ENCODE assay signal across 16 cellular contexts in genomic region chr11:12808519-12808918, GRCh38.
A peak's percentile ranks its signal among the peaks of the same experiment; 100 is the strongest.
DNase-seq lines count a peak whose midpoint lies in the region; ATAC-seq, FAIRE-seq and TF ChIP-seq lines count a peak whose summit lies in the region.
"Had no signal": no experiment of that assay in that cellular context is flagged by ENCODE, and none has a peak within 500 bp of the region (broad histone marks: within the 10 kb centered on the region; RNA-seq: fewer than 3 reads in every experiment).

No MANE protein-coding gene starts in this region.

- no TSS peak for BruUV-seq in GM12878 (replicated peaks; lab: Mats Ljungman, UMichigan)

- no peak overlapping the region for H2AFZ ChIP-seq in GM12878 (ENCODE audit: control insufficient read depth, low read depth, low read length)

- ATAC-seq in GM12878 (peak; percentile 44), HG03280 (IDR thresholded peaks at IDR 0.05; ENCODE audit: unreplicated experiment) (no peak), GM21723 (IDR thresholded peaks at IDR 0.05; ENCODE audit: unreplicated experiment) (no peak), HG03354 (IDR thresholded peaks at IDR 0.05; ENCODE audit: poor library complexity, severe bottlenecking, unreplicated experiment) (no peak)
- ATAC-seq: effector memory CD8-positive, alpha-beta T cell; left ventricle myocardium superior; sciatic nerve; T-cell had no signal

- H4K20me1 ChIP-seq in GM12878 (ENCODE audit: control insufficient read depth, insufficient read depth): no peaks in the 10 kb centered on the region

- no peak overlapping the region for H3K27ac ChIP-seq in GM12878 (ENCODE audit: control insufficient read depth, insufficient read depth)

- no peak for TF ChIP-seq EP300 in GM12878 (IDR thresholded peaks at IDR 0.05; ENCODE audit: borderline replicate concordance in 1 of 2, control insufficient read depth in 1 of 2, low read depth in 2 of 2, low read length in 2 of 2)

- SMC1A ChIA-PET in GM12878 (lab: Charles Lee; ENCODE audit: uncharacterized antibody, unreplicated experiment): no interaction called here

- CTCF ChIA-PET in GM12878 (lab: Yijun Ruan, JAX): no interaction called here

- intact Hi-C loops in GM12878 (cut with micrococcal nuclease; ENCODE audit: unreplicated experiment): no loop called here

- H3K79me2 ChIP-seq in GM12878 (ENCODE audit: control insufficient read depth, insufficient read depth, low read length): no peaks in the 10 kb centered on the region

- no peak overlapping the region for H3K4me2 ChIP-seq in GM12878 (ENCODE audit: control insufficient read depth, insufficient read depth)

- H3K9ac ChIP-seq in GM12878 (ENCODE audit: control insufficient read depth, insufficient read depth, low read length): no peak overlapping the region

- no peaks in the 10 kb centered on the region for H3K9me3 ChIP-seq in GM12878 (replicated peaks; ENCODE audit: control insufficient read depth, insufficient read depth, low read length)

- no peak for TF ChIP-seq POLR2A in GM12878 (IDR thresholded peaks at IDR 0.05; ENCODE audit: low read depth, low read length)

- POLR2A ChIA-PET in GM12878 (lab: Charles Lee): no interaction called here

- H3K4me3 ChIP-seq in GM12878: no peak overlapping the region

- H3K4me1 ChIP-seq in GM12878 (ENCODE audit: control insufficient read depth, insufficient read depth, low read length): no peaks in the 10 kb centered on the region

- RAD21 ChIA-PET in GM12878 (lab: Charles Lee; ENCODE audit: unreplicated experiment): no interaction called here

- DNase-seq in EH (ENCODE audit: low read depth) (peak; percentile 81), HT1080 (ENCODE audit: low read depth) (peak; percentile 81), GM12878 (ENCODE audit: low read depth, low spot score) (no peak), kidney tubule cell (ENCODE audit: low spot score) (peak; percentile 57), NCI-H524 treated with DMSO at 0.1 percent for 48 hours (lab: John Stamatoyannopoulos, UW) (no peak)
- DNase-seq: activated CD4-positive, alpha-beta T cell treated with anti-CD3 and anti-CD28 coated beads for 48 hours; effector memory CD8-positive, alpha-beta T cell; left ventricle myocardium superior; NCI-H1105 treated with DMSO at 0.1 percent for 48 hours; NCI-H226; T-cell had no signal

- TF ChIP-seq RAD21 in GM12878 (IDR thresholded peaks at IDR 0.05; ENCODE audit: insufficient read depth, low read depth, low read length): no peak

- FAIRE-seq in GM12878 (lab: Jason Lieb, UNC): no peak
- FAIRE-seq: G401.6 had no signal

- H3K36me3 ChIP-seq in GM12878 (ENCODE audit: control insufficient read depth in 2 of 2, insufficient read depth in 2 of 2, low read length in 1 of 2): no peaks in the 10 kb centered on the region

- in situ Hi-C loops in GM12878 (cut with MboI): no loop called here

- H3K27me3 ChIP-seq in GM12878 (replicated peaks in 1 of 2; ENCODE audit: control insufficient read depth in 2 of 2, insufficient read depth in 2 of 2, low read length in 1 of 2): no peaks in the 10 kb centered on the region; a peak in 1 of 4 replicates

- TF ChIP-seq CTCF in GM12878 (IDR thresholded peaks at IDR 0.05 in 2 of 3, conservative IDR thresholded peaks at IDR 0.05 in 1 of 3; ENCODE audit: control insufficient read depth in 2 of 3, extremely low read depth in 1 of 3, insufficient read depth in 1 of 3, low read depth in 3 of 3, low read length in 3 of 3): no peak

- WGBS in GM12878 (ENCODE audit: insufficient coverage, insufficient replicate concordance, low lambda C conversion rate, missing lambda C conversion rate): 50% methylated on average over 1 of the region's 1 CpG

TF ChIP-seq in GM12878, 131 proteins besides CTCF, POLR2A, EP300 and RAD21:
- no peak for TF ChIP-seq MTA2 (IDR thresholded peaks at IDR 0.05; ENCODE audit: low read depth)
- no peak for TF ChIP-seq CREM (IDR thresholded peaks at IDR 0.05; ENCODE audit: low read depth)
- no peak for TF ChIP-seq IKZF1 (conservative IDR thresholded peaks at IDR 0.05)
- TF ChIP-seq USF1 (IDR thresholded peaks at IDR 0.05; ENCODE audit: borderline replicate concordance, extremely low read length, insufficient read depth, low read depth, low read length): no peak
- no peak for TF ChIP-seq POLR2AphosphoS5 (IDR thresholded peaks at IDR 0.05; ENCODE audit: low read length)
- TF ChIP-seq ZBTB33 (IDR thresholded peaks at IDR 0.05): no peak
TF ChIP-seq in GM12878: peak in this region for 0.

Comparison
In these comparisons a context has a peak if more than half of its experiments do, and no peak if none do; other contexts are left out.
1. DNase-seq: peak in EH (single experiment), HT1080 (single experiment) and kidney tubule cell (single experiment); none in GM12878 (single experiment) and NCI-H524 treated with DMSO at 0.1 percent for 48 hours (single experiment).